30 cellular contexts compared by ENCODE assay signal in genomic region chr14:74871819-74872218, GRCh38. TPM values are rescaled to one million over a fixed set of nuclear protein-coding genes. Genes with fewer than 3 reads are reported as not detected.
"Had no signal": no experiment of that assay in that cellular context is flagged by ENCODE, and none has a peak within 500 bp of the region (broad histone marks: within the 10 kb centered on the region; RNA-seq: fewer than 3 reads in every experiment).

No MANE protein-coding gene starts in this region.

- H3K36me3 ChIP-seq: brain microvascular endothelial cell, esophagus muscularis mucosa, gastroesophageal sphincter, heart right ventricle had no signal

- H3K27ac ChIP-seq: brain microvascular endothelial cell, coronary artery, dorsolateral prefrontal cortex, esophagus muscularis mucosa, gastroesophageal sphincter, heart right ventricle had no signal

- ATAC-seq: activated CD4-positive, alpha-beta T cell treated with anti-CD3 and anti-CD28 coated beads for 36 hours; activated CD8-positive, alpha-beta T cell treated with anti-CD3 and anti-CD28 coated beads, Interleukin-2, amount 10 ng/mL, durations not matched to agents 7 days and 5 days; activated T-cell treated with anti-CD3 and anti-CD28 coated beads, Interleukin-2, amount 50 U/mL, for 4 hours; activated T-helper 17 cell treated with anti-CD3 and anti-CD28 coated beads, Interleukin-2, amount 50 U/mL, for 72 hours; gastroesophageal sphincter; heart right ventricle had no signal

- DNase-seq: activated CD4-positive, alpha-beta memory T cell treated with anti-CD3 and anti-CD28 coated beads for 36 hours; activated CD4-positive, alpha-beta T cell treated with anti-CD3 and anti-CD28 coated beads for 36 hours; activated CD4-positive, alpha-beta T cell treated with anti-CD3 and anti-CD28 coated beads, Interleukin-2, amount 10 ng/mL, durations not matched to agents 24 days and 14 days; activated CD4-positive, CD25-positive, alpha-beta regulatory T cell; activated CD4-positive, CD25-positive, alpha-beta regulatory T cell treated with anti-CD3 and anti-CD28 coated beads, Interleukin-2, amount 50 U/mL, for 72 hours; activated CD8-positive, alpha-beta T cell treated with anti-CD3 and anti-CD28 coated beads, Interleukin-2, amount 10 ng/mL, durations not matched to agents 7 days and 5 days; activated effector memory CD4-positive, alpha-beta T cell treated with Interleukin-2 at 50 U/mL for 16 hours; activated gamma-delta T cell treated with Interleukin-2 at 50 U/mL for 16 hours; activated naive CD4-positive, alpha-beta T cell treated with anti-CD3 and anti-CD28 coated beads, Interleukin-2, amount 50 U/mL, for 16 hours; activated naive CD4-positive, alpha-beta T cell treated with Interleukin-2 at 50 U/mL for 16 hours; activated T-cell treated with anti-CD3 and anti-CD28 coated beads, Interleukin-2, amount 50 U/mL, for 4 hours; amniotic stem cell; anterior cingulate cortex; brain microvascular endothelial cell; dorsolateral prefrontal cortex; effector memory CD4-positive, alpha-beta T cell; erythroblast; foreskin melanocyte; heart right ventricle; T-helper 2 cell had no signal

- H3K9me3 ChIP-seq: esophagus muscularis mucosa, gastroesophageal sphincter, heart right ventricle had no signal

- H3K27me3 ChIP-seq: brain microvascular endothelial cell, dorsolateral prefrontal cortex, esophagus muscularis mucosa, gastroesophageal sphincter, heart right ventricle had no signal

- H3K4me3 ChIP-seq: coronary artery, dorsolateral prefrontal cortex, esophagus muscularis mucosa, gastroesophageal sphincter, heart right ventricle had no signal

- FAIRE-seq: astrocyte, bronchial epithelial cell had no signal

- H3K4me1 ChIP-seq: gastroesophageal sphincter had no signal

RNA-seq across cellular contexts. Expression of gene PROX2, which starts 4.1 kb away (rescaled TPM):
- total RNA-seq: activated CD4-positive, alpha-beta T cell treated with anti-CD3 and anti-CD28 coated beads, Interleukin-2, amount 10 ng/mL, durations not matched to agents 24 days and 14 days; astrocyte; bronchial epithelial cell; cardiac septum; cerebellum; esophagus muscularis mucosa; glomerular endothelial cell; heart right ventricle had no signal
- polyA plus RNA-seq: adipose tissue, heart right ventricle had no signal
